1 cellular context compared by ENCODE assay signal in the genomic region with DNA sequence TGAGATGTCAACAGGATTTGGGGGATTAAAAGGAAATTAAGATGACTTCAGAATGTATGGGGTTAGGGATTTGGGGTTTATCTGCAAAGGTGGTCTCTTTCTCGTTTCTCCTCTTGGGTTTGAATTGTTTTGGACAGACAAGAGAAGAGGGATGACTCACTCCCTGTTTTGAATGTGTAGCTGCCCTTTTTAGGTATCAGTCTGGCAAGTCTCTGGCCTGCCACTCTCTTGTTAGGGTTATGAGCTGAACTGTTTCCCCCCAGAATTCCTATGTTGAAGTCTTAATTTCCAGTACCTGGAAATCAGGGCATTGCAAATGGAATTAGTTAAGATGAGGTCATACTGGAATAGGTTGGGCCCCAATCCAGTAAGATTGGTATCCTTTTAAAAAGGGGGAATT.
TF ChIP-seq lines count a peak whose summit lies in the region.

No MANE protein-coding gene starts in this region.

TF ChIP-seq in HEK293T, 16 proteins besides CTCF, POLR2A, EP300 and RAD21 (continued from another document):
- no peak for TF ChIP-seq FOXA1 (IDR thresholded peaks at IDR 0.05)
- no peak for TF ChIP-seq FOXK2 (IDR thresholded peaks at IDR 0.05)
- TF ChIP-seq BHLHE40 (IDR thresholded peaks at IDR 0.05; ENCODE audit: borderline replicate concordance), result no peak
- no peak for TF ChIP-seq LEF1 (IDR thresholded peaks at IDR 0.05; ENCODE audit: borderline replicate concordance)
